ENCODE assay signal across 23 cellular contexts in genomic region chr2:214014551-214015230, GRCh38.
"Had no signal": no experiment of that assay in that cellular context is flagged by ENCODE, and none has a peak within 500 bp of the region (broad histone marks: within the 10 kb centered on the region; RNA-seq: fewer than 3 reads in every experiment).

No MANE protein-coding gene starts in this region.

- H3K9ac ChIP-seq: SK-N-SH had no signal

- ATAC-seq: activated T-cell treated with anti-CD3 and anti-CD28 coated beads, Interleukin-2, amount 50 U/mL, for 4 hours; WTC11 had no signal

- H3K27ac ChIP-seq: Peyer's patch, RWPE1, SJCRH30 had no signal

- H3K4me3 ChIP-seq: Peyer's patch, SJCRH30 had no signal

- DNase-seq: activated CD4-positive, alpha-beta T cell treated with anti-CD3 and anti-CD28 coated beads for 48 hours; activated CD4-positive, alpha-beta T cell treated with anti-CD3 and anti-CD28 coated beads, Interleukin-2, amount 50 U/mL, for 48 hours; activated CD4-positive, CD25-positive, alpha-beta regulatory T cell treated with anti-CD3 and anti-CD28 coated beads, Interleukin-2, amount 50 U/mL, for 72 hours; activated CD8-positive, alpha-beta memory T cell treated with anti-CD3 and anti-CD28 coated beads for 24 hours; activated gamma-delta T cell treated with Interleukin-2 at 50 U/mL for 16 hours; activated naive CD4-positive, alpha-beta T cell treated with anti-CD3 and anti-CD28 coated beads, Interleukin-2, amount 10 ng/mL, durations not matched to agents 7 days and 5 days; activated naive CD8-positive, alpha-beta T cell treated with anti-CD3 and anti-CD28 coated beads for 36 hours; activated T-cell treated with anti-CD3 and anti-CD28 coated beads, Interleukin-2, amount 50 U/mL, for 4 hours; anterior cingulate cortex; caudate nucleus; NCI-H1105 treated with DMSO at 0.1 percent for 48 hours; NCI-H1436 treated with DMSO at 0.1 percent for 48 hours; NCI-H187; NCI-H2081; NCI-H446 treated with DMSO at 0.1 percent for 48 hours; NCI-H524 treated with DMSO at 0.1 percent for 48 hours; NCI-H748 treated with DMSO at 0.1 percent for 48 hours; Peyer's patch; Right ventricle myocardium superior; SJCRH30; SK-N-SH had no signal

- H3K27me3 ChIP-seq: Peyer's patch, SJCRH30 had no signal

- H3K4me2 ChIP-seq: SK-N-SH had no signal

- H3K4me1 ChIP-seq: Peyer's patch, SJCRH30 had no signal

- H3K9me3 ChIP-seq: Peyer's patch, SJCRH30, SK-N-SH had no signal

- H3K36me3 ChIP-seq: Peyer's patch, SJCRH30 had no signal
